Comparison of ENCODE assay signal across 17 cellular contexts in the genomic region with DNA sequence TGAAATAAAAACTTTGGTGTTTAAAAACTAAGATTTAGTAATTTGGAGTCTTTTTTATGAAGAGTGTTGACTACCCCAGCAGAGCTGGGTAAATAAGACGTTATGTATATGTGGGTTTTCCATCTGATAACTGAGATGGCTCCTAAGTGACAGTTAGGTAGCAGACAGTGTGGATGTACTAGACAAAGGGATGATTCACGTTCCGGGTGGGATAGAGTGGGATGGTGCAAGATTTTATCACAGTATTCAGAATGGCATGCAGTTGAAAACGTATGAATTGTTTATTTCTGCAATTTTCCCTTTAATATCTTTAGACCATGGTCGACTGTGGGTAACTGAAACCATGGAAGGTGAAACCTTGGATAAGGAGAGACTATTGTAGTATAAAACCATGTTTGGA. TPM values are rescaled to one million over a fixed set of nuclear protein-coding genes. Genes with fewer than 3 reads are reported as not detected.
DNase-seq lines count a peak whose midpoint lies in the region; ATAC-seq and TF ChIP-seq lines count a peak whose summit lies in the region.
"Had no signal": no experiment of that assay in that cellular context is flagged by ENCODE, and none has a peak within 500 bp of the region (broad histone marks: within the 10 kb centered on the region; RNA-seq: fewer than 3 reads in every experiment).

No MANE protein-coding gene starts in this region.

- intact Hi-C loops in dorsolateral prefrontal cortex (cut with DNase I): no loop called here

- peaks cover 14% of the 10 kb centered on the region for H3K36me3 Mint-ChIP-seq in T-helper 17 cell (ENCODE audit: low read depth)

- no peak overlapping the region for H3K9ac ChIP-seq in BLaER1

- H3K27ac ChIP-seq in BLaER1 (no peak overlapping the region), dorsolateral prefrontal cortex (no peak overlapping the region)
- H3K27ac ChIP-seq: PC-9, SK-N-MC had no signal

- H3K27me3 ChIP-seq in BLaER1: no peaks in the 10 kb centered on the region
- no peaks in the 10 kb centered on the region for H3K27me3 ChIP-seq in dorsolateral prefrontal cortex

- H3K4me3 Mint-ChIP-seq in T-helper 17 cell: no peak overlapping the region

- H3K4me3 ChIP-seq in BLaER1 (no peak overlapping the region), dorsolateral prefrontal cortex (no peak overlapping the region)
- H3K4me3 ChIP-seq: PC-9, SK-N-MC had no signal

- H3K36me3 ChIP-seq in BLaER1: peaks cover 77% of the 10 kb centered on the region

- H3K4me1 Mint-ChIP-seq in T-helper 17 cell: peaks cover 19% of the 10 kb centered on the region

- H3K4me1 ChIP-seq in BLaER1: peaks cover 29% of the 10 kb centered on the region

- ATAC-seq in T-helper 17 cell: no peak
- ATAC-seq: Right ventricle myocardium inferior had no signal

- H3K27ac Mint-ChIP-seq in T-helper 17 cell: peak overlapping the region; percentile 34

- no peak for TF ChIP-seq CTCF in dorsolateral prefrontal cortex (IDR thresholded peaks at IDR 0.05 in 54 of 56, conservative IDR thresholded peaks at IDR 0.05 in 2 of 56; ENCODE audit: low read depth in 1 of 56, partially characterized antibody in 56 of 56)

- H3K4me2 ChIP-seq in BLaER1: peak overlapping the region; percentile 56; the same call in 1 of the 2 replicates
- H3K4me2 ChIP-seq: PC-9 had no signal

- no peaks in the 10 kb centered on the region for H4K20me1 ChIP-seq in BLaER1

- H3K27me3 Mint-ChIP-seq in T-helper 17 cell: no peaks in the 10 kb centered on the region

- DNase-seq in ELR (ENCODE audit: low read depth) (peak; percentile 11), T-helper 17 cell (no peak), iris pigment epithelial cell (ENCODE audit: low read depth) (peak; percentile 73), NCI-H748 (lab: John Stamatoyannopoulos, UW; ENCODE audit: unreplicated experiment) (no peak), dorsolateral prefrontal cortex (no peak), NCI-H2107 (lab: John Stamatoyannopoulos, UW) (no peak)
- DNase-seq: DMS 273 treated with DMSO at 0.1 percent for 48 hours; Kasumi-1; NCI-H1417 treated with DMSO at 0.1 percent for 48 hours; NCI-H2029 treated with DMSO at 0.1 percent for 48 hours; NCI-H345; NCI-H526 treated with DMSO at 0.1 percent for 48 hours; NK-92 treated with Interleukin-12 subunit alpha and Interleukin-12 subunit beta, amount 100 ng/mL, for 24 hours; PC-9 had no signal

- no peaks in the 10 kb centered on the region for H3K9me3 ChIP-seq in BLaER1
- H3K9me3 ChIP-seq in T-helper 17 cell (ENCODE audit: control insufficient read depth, low read length, poor library complexity, severe bottlenecking): no peaks in the 10 kb centered on the region

RNA-seq across cellular contexts. Expression of gene NAA16, which starts 50.4 kb away (rescaled TPM):
- total RNA-seq in T-helper 17 cell: 10 to 100 TPM; 38.3 to 41.5 TPM
- 10 to 100 TPM; 20.9 to 64.0 (median 31.6) TPM for total RNA-seq in dorsolateral prefrontal cortex

Comparison
In these comparisons a context has a peak if more than half of its experiments do, and no peak if none do; other contexts are left out.
1. DNase-seq: peak in ELR (single experiment) and iris pigment epithelial cell (single experiment); none in T-helper 17 cell (0 of 3), NCI-H748 (single experiment), dorsolateral prefrontal cortex (0 of 10) and NCI-H2107 (single experiment).